ENCODE assay signal across 39 cellular contexts in genomic region chr4:5222047-5222446, GRCh38.
"Had no signal": no experiment of that assay in that cellular context is flagged by ENCODE, and none has a peak within 500 bp of the region (broad histone marks: within the 10 kb centered on the region; RNA-seq: fewer than 3 reads in every experiment).

No MANE protein-coding gene starts in this region.

- H3K27me3 ChIP-seq: adrenal gland, ascending aorta, body of pancreas, brain microvascular endothelial cell, breast epithelium, cardiac muscle cell had no signal

- H3K36me3 Mint-ChIP-seq: activated naive CD4-positive, alpha-beta T cell treated with anti-CD3 and anti-CD28 coated beads, Interleukin-2, amount 10 ng/mL, durations not matched to agents 7 days and 5 days; activated naive CD4-positive, alpha-beta T cell treated with anti-CD3 and anti-CD28 coated beads, Interleukin-2, amount 50 U/mL, for 24 hours; activated naive CD8-positive, alpha-beta T cell; activated naive CD8-positive, alpha-beta T cell treated with anti-CD3 and anti-CD28 coated beads for 36 hours; activated naive CD8-positive, alpha-beta T cell treated with anti-CD3 and anti-CD28 coated beads, Interleukin-2, amount 10 ng/mL, durations not matched to agents 7 days and 5 days; brain had no signal

- FAIRE-seq: astrocyte had no signal

- H3K27ac ChIP-seq: adrenal gland, ascending aorta, body of pancreas, brain microvascular endothelial cell, breast epithelium, cardiac muscle cell had no signal

- ATAC-seq: activated naive CD4-positive, alpha-beta T cell treated with anti-CD3 and anti-CD28 coated beads, Interleukin-2, amount 50 U/mL, for 72 hours; activated naive CD8-positive, alpha-beta T cell treated with anti-CD3 and anti-CD28 coated beads, Interleukin-2, amount 50 U/mL, for 24 hours; activated T-cell treated with anti-CD3 and anti-CD28 coated beads, Interleukin-2, amount 50 U/mL, for 4 hours; activated T-cell treated with anti-CD3 and anti-CD28 coated beads, Interleukin-2, amount 50 U/mL, for 72 hours; activated T-helper 17 cell treated with anti-CD3 and anti-CD28 coated beads, Interleukin-2, amount 50 U/mL, for 72 hours; body of pancreas had no signal

- H3K4me1 Mint-ChIP-seq: activated naive CD4-positive, alpha-beta T cell treated with anti-CD3 and anti-CD28 coated beads, Interleukin-2, amount 10 ng/mL, durations not matched to agents 7 days and 5 days; activated naive CD4-positive, alpha-beta T cell treated with anti-CD3 and anti-CD28 coated beads, Interleukin-2, amount 50 U/mL, for 24 hours; activated naive CD8-positive, alpha-beta T cell treated with anti-CD3 and anti-CD28 coated beads for 36 hours; activated naive CD8-positive, alpha-beta T cell treated with anti-CD3 and anti-CD28 coated beads, Interleukin-2, amount 10 ng/mL, durations not matched to agents 7 days and 5 days; activated naive CD8-positive, alpha-beta T cell treated with anti-CD3 and anti-CD28 coated beads, Interleukin-2, amount 50 U/mL, for 24 hours; activated T-helper 17 cell treated with anti-CD3 and anti-CD28 coated beads, Interleukin-2, amount 50 U/mL, for 72 hours; brain; central memory CD8-positive, alpha-beta T cell had no signal

- H3K4me1 ChIP-seq: adrenal gland, ascending aorta, body of pancreas, breast epithelium had no signal

- DNase-seq: activated effector memory CD4-positive, alpha-beta T cell treated with anti-CD3 and anti-CD28 coated beads, Interleukin-2, amount 50 U/mL, for 16 hours; activated effector memory CD4-positive, alpha-beta T cell treated with Interleukin-2 at 50 U/mL for 16 hours; activated gamma-delta T cell; activated gamma-delta T cell treated with Interleukin-2 at 50 U/mL for 16 hours; activated naive CD4-positive, alpha-beta T cell; activated naive CD4-positive, alpha-beta T cell treated with anti-CD3 and anti-CD28 coated beads for 36 hours; activated naive CD4-positive, alpha-beta T cell treated with anti-CD3 and anti-CD28 coated beads, Interleukin-2, amount 10 ng/mL, durations not matched to agents 7 days and 5 days; activated naive CD4-positive, alpha-beta T cell treated with anti-CD3 and anti-CD28 coated beads, Interleukin-2, amount 50 U/mL, for 16 hours; activated naive CD4-positive, alpha-beta T cell treated with Interleukin-2 at 50 U/mL for 16 hours; activated naive CD8-positive, alpha-beta T cell treated with anti-CD3 and anti-CD28 coated beads for 36 hours; activated naive CD8-positive, alpha-beta T cell treated with anti-CD3 and anti-CD28 coated beads, Interleukin-2, amount 10 ng/mL, durations not matched to agents 7 days and 5 days; activated naive CD8-positive, alpha-beta T cell treated with anti-CD3 and anti-CD28 coated beads, Interleukin-2, amount 50 U/mL, for 24 hours; activated T-cell treated with anti-CD3 and anti-CD28 coated beads, Interleukin-2, amount 50 U/mL, for 1 hour; activated T-cell treated with anti-CD3 and anti-CD28 coated beads, Interleukin-2, amount 50 U/mL, for 24 hours; activated T-cell treated with anti-CD3 and anti-CD28 coated beads, Interleukin-2, amount 50 U/mL, for 4 hours; activated T-cell treated with anti-CD3 and anti-CD28 coated beads, Interleukin-2, amount 50 U/mL, for 48 hours; activated T-cell treated with anti-CD3 and anti-CD28 coated beads, Interleukin-2, amount 50 U/mL, for 72 hours; adrenal gland; amniotic stem cell; amygdala; anterior cingulate cortex; aorta; body of pancreas; brain microvascular endothelial cell; caudate nucleus; central memory CD4-positive, alpha-beta T cell; cerebellar nuclear complex had no signal

- H3K4me3 ChIP-seq: adrenal gland, ascending aorta, body of pancreas, breast epithelium, cardiac muscle cell had no signal

- H3K4me3 Mint-ChIP-seq: activated naive CD4-positive, alpha-beta T cell treated with anti-CD3 and anti-CD28 coated beads for 36 hours; activated naive CD4-positive, alpha-beta T cell treated with anti-CD3 and anti-CD28 coated beads, Interleukin-2, amount 10 ng/mL, durations not matched to agents 7 days and 5 days; activated naive CD4-positive, alpha-beta T cell treated with anti-CD3 and anti-CD28 coated beads, Interleukin-2, amount 50 U/mL, for 24 hours; activated naive CD8-positive, alpha-beta T cell; activated naive CD8-positive, alpha-beta T cell treated with anti-CD3 and anti-CD28 coated beads for 36 hours; activated naive CD8-positive, alpha-beta T cell treated with anti-CD3 and anti-CD28 coated beads, Interleukin-2, amount 10 ng/mL, durations not matched to agents 7 days and 5 days; activated naive CD8-positive, alpha-beta T cell treated with anti-CD3 and anti-CD28 coated beads, Interleukin-2, amount 50 U/mL, for 24 hours; activated T-cell treated with anti-CD3 and anti-CD28 coated beads, Interleukin-2, amount 50 U/mL, for 24 hours; activated T-cell treated with anti-CD3 and anti-CD28 coated beads, Interleukin-2, amount 50 U/mL, for 4 hours; activated T-cell treated with anti-CD3 and anti-CD28 coated beads, Interleukin-2, amount 50 U/mL, for 72 hours; activated T-helper 1 cell treated with anti-CD3 and anti-CD28 coated beads, Interleukin-12 subunit alpha, Interleukin-12 subunit beta, Interleukin-2, Interleukin-4 antibody, amounts not matched to agents 30 ng/mL and 10 ng/mL and 1 ng/mL, durations not matched to agents 14 hours and 24 hours and 36 hours; activated T-helper 17 cell treated with anti-CD3 and anti-CD28 coated beads, Interleukin-2, amount 50 U/mL, for 72 hours; brain; central memory CD8-positive, alpha-beta T cell had no signal

- H3K36me3 ChIP-seq: adrenal gland, ascending aorta, brain microvascular endothelial cell, breast epithelium, cardiac muscle cell had no signal

- H3K9me3 ChIP-seq: adrenal gland had no signal

- H3K27ac Mint-ChIP-seq: activated naive CD4-positive, alpha-beta T cell treated with anti-CD3 and anti-CD28 coated beads for 36 hours; activated naive CD4-positive, alpha-beta T cell treated with anti-CD3 and anti-CD28 coated beads, Interleukin-2, amount 10 ng/mL, durations not matched to agents 7 days and 5 days; activated naive CD4-positive, alpha-beta T cell treated with anti-CD3 and anti-CD28 coated beads, Interleukin-2, amount 50 U/mL, for 24 hours; activated naive CD4-positive, alpha-beta T cell treated with anti-CD3 and anti-CD28 coated beads, Interleukin-2, amount 50 U/mL, for 72 hours; activated naive CD8-positive, alpha-beta T cell; activated naive CD8-positive, alpha-beta T cell treated with anti-CD3 and anti-CD28 coated beads for 36 hours; activated naive CD8-positive, alpha-beta T cell treated with anti-CD3 and anti-CD28 coated beads, Interleukin-2, amount 10 ng/mL, durations not matched to agents 7 days and 5 days; activated naive CD8-positive, alpha-beta T cell treated with anti-CD3 and anti-CD28 coated beads, Interleukin-2, amount 50 U/mL, for 24 hours; activated T-cell treated with anti-CD3 and anti-CD28 coated beads, Interleukin-2, amount 50 U/mL, for 24 hours; activated T-cell treated with anti-CD3 and anti-CD28 coated beads, Interleukin-2, amount 50 U/mL, for 72 hours; activated T-helper 1 cell treated with anti-CD3 and anti-CD28 coated beads, Interleukin-12 subunit alpha, Interleukin-12 subunit beta, Interleukin-2, Interleukin-4 antibody, amounts not matched to agents 30 ng/mL and 10 ng/mL and 1 ng/mL, durations not matched to agents 14 hours and 24 hours and 36 hours; activated T-helper 17 cell treated with anti-CD3 and anti-CD28 coated beads, Interleukin-2, amount 50 U/mL, for 72 hours; activated T-helper 2 cell treated with anti-CD3 and anti-CD28 coated beads, Interferon-gamma antibody, Interleukin-2, Interleukin-4, amounts not matched to agents 10 μg/mL and 5 μg/mL and 100 μg/mL, durations not matched to agents 14 hours and 24 hours and 36 hours; brain had no signal

- H3K27me3 Mint-ChIP-seq: activated naive CD4-positive, alpha-beta T cell treated with anti-CD3 and anti-CD28 coated beads, Interleukin-2, amount 10 ng/mL, durations not matched to agents 7 days and 5 days; activated naive CD4-positive, alpha-beta T cell treated with anti-CD3 and anti-CD28 coated beads, Interleukin-2, amount 50 U/mL, for 24 hours; activated naive CD8-positive, alpha-beta T cell; activated naive CD8-positive, alpha-beta T cell treated with anti-CD3 and anti-CD28 coated beads for 36 hours; activated naive CD8-positive, alpha-beta T cell treated with anti-CD3 and anti-CD28 coated beads, Interleukin-2, amount 10 ng/mL, durations not matched to agents 7 days and 5 days; activated naive CD8-positive, alpha-beta T cell treated with anti-CD3 and anti-CD28 coated beads, Interleukin-2, amount 50 U/mL, for 24 hours; activated T-cell treated with anti-CD3 and anti-CD28 coated beads, Interleukin-2, amount 50 U/mL, for 24 hours; activated T-helper 17 cell treated with anti-CD3 and anti-CD28 coated beads, Interleukin-2, amount 50 U/mL, for 72 hours; central memory CD8-positive, alpha-beta T cell had no signal
